Comparison of ENCODE assay signal across 8 cellular contexts in genomic region chr6:136365781-136366354, GRCh38.
DNase-seq lines count a peak whose midpoint lies in the region; TF ChIP-seq lines count a peak whose summit lies in the region.

No MANE protein-coding gene starts in this region.

- peak; percentile 38 for DNase-seq in GF-D8 (lab: John Stamatoyannopoulos, UW)
- DNase-seq in NOMO-1 treated with dmso at 0.1 percent for 144 hours (lab: John Stamatoyannopoulos, UW; ENCODE audit: unreplicated experiment), result peak; percentile 90
- no peak for DNase-seq in coronary artery (ENCODE audit: low spot score)
- peak; percentile 66 for DNase-seq in prostate gland (ENCODE audit: low spot score)
- no peak for DNase-seq in H4 (ENCODE audit: low spot score)
- no peak for DNase-seq in NCI-H146 treated with DMSO at 0.1 percent for 48 hours (lab: John Stamatoyannopoulos, UW; ENCODE audit: unreplicated experiment)
- no peak for DNase-seq in NCI-H524 treated with DMSO at 0.1 percent for 48 hours (lab: John Stamatoyannopoulos, UW)
- DNase-seq in cortex of kidney (lab: John Stamatoyannopoulos, UW), result no peak

- TF ChIP-seq POLR2A in prostate gland (IDR thresholded peaks at IDR 0.05), result no peak

- no peak overlapping the region for H3K27ac ChIP-seq in coronary artery
- peak overlapping the region; percentile 25 to 50 for H3K27ac ChIP-seq in prostate gland

- H3K4me1 ChIP-seq in prostate gland (replicated peaks), result no peaks in the 10 kb centered on the region

- 34% methylated on average over 11 of the region's 11 CpGs for WGBS in prostate gland

- intact Hi-C loops in prostate gland (cut with DNase I), result no loop called here

- peak overlapping the region; percentile 50 for H3K4me3 ChIP-seq in coronary artery
- no peak overlapping the region for H3K4me3 ChIP-seq in prostate gland

- TF ChIP-seq CTCF in coronary artery (IDR thresholded peaks at IDR 0.05) (no peak), prostate gland (IDR thresholded peaks at IDR 0.05) (no peak)

- H3K9me3 ChIP-seq in prostate gland, result no peaks in the 10 kb centered on the region

- H3K36me3 ChIP-seq in prostate gland, result no peaks in the 10 kb centered on the region

- no peaks in the 10 kb centered on the region for H3K27me3 ChIP-seq in prostate gland (replicated peaks; ENCODE audit: insufficient read depth)

Comparison
In these comparisons a context has a peak if more than half of its experiments do, and no peak if none do; other contexts are left out.
1. DNase-seq: peak in GF-D8 (single experiment), NOMO-1 treated with dmso at 0.1 percent for 144 hours (single experiment) and prostate gland (single experiment); none in coronary artery (single experiment), H4 (single experiment), NCI-H146 treated with DMSO at 0.1 percent for 48 hours (single experiment), NCI-H524 treated with DMSO at 0.1 percent for 48 hours (single experiment) and cortex of kidney (single experiment).
2. H3K27ac ChIP-seq: peak in prostate gland (2 of 2); none in coronary artery (0 of 2).